In genomic region chr20:31718952-31719643, GRCh38 we compare ENCODE assay signal across 8 cellular contexts. TPM values are rescaled to one million over a fixed set of nuclear protein-coding genes. Genes with fewer than 3 reads are reported as not detected.
DNase-seq lines count a peak whose midpoint lies in the region; ATAC-seq and TF ChIP-seq lines count a peak whose summit lies in the region.

No MANE protein-coding gene starts in this region.

- no peak for TF ChIP-seq POLR2A in right lobe of liver (IDR thresholded peaks at IDR 0.05)

- DNase-seq in cardiac septum (ENCODE audit: low spot score) (peak; percentile 63), left ventricle myocardium superior (no peak), adipocyte (ENCODE audit: low read depth) (no peak), right lobe of liver (no peak), upper lobe of right lung (no peak), amniotic stem cell (lab: John Stamatoyannopoulos, UW) (no peak), OCI-M2 (lab: John Stamatoyannopoulos, UW; ENCODE audit: unreplicated experiment) (no peak)

- H3K4me1 ChIP-seq in adipocyte (ENCODE audit: control insufficient read depth, insufficient read depth, low read length) (peaks cover 65% of the 10 kb centered on the region), right lobe of liver (peaks cover 0 to 44% (median 19%) of the 10 kb centered on the region in 4 donors), upper lobe of right lung (peaks cover 63% of the 10 kb centered on the region)

- H3K27me3 ChIP-seq in adipocyte (replicated peaks; ENCODE audit: control insufficient read depth, insufficient read depth, low read length) (no peaks in the 10 kb centered on the region), right lobe of liver (no peaks in the 10 kb centered on the region), upper lobe of right lung (no peaks in the 10 kb centered on the region)

- WGBS in right lobe of liver (ENCODE audit: insufficient coverage, low coverage, low lambda C conversion rate, missing lambda C conversion rate): 51% methylated on average over 3 of the region's 6 CpGs

- no peak for TF ChIP-seq CTCF in right lobe of liver (IDR thresholded peaks at IDR 0.05)
- TF ChIP-seq CTCF in upper lobe of right lung (IDR thresholded peaks at IDR 0.05): no peak

- peak overlapping the region in 2 of 3 donors; percentile 97 to 98 for H3K27ac ChIP-seq in right lobe of liver
- peak overlapping the region; percentile 99 for H3K27ac ChIP-seq in upper lobe of right lung

- intact Hi-C loops in cardiac septum (cut with DNase I) (no loop called here), left ventricle myocardium superior (cut with micrococcal nuclease) (loop anchor here (5.0 kb wide), 1 partner anchor 42 kb away; no protein-coding TSS in a partner anchor), right lobe of liver (cut with DNase I) (no loop called here), upper lobe of right lung (cut with DNase I) (no loop called here)

- H3K36me3 ChIP-seq in adipocyte (ENCODE audit: control insufficient read depth, insufficient read depth, low read length, severe bottlenecking): peaks cover 46% of the 10 kb centered on the region
- no peaks in the 10 kb centered on the region for H3K36me3 ChIP-seq in right lobe of liver
- peaks cover 46% of the 10 kb centered on the region for H3K36me3 ChIP-seq in upper lobe of right lung

- peak overlapping the region; percentile 98 for H3K9ac ChIP-seq in adipocyte (ENCODE audit: low read length)

- H3K9me3 ChIP-seq in adipocyte (ENCODE audit: control insufficient read depth, low read length): no peaks in the 10 kb centered on the region
- H3K9me3 ChIP-seq in right lobe of liver: no peaks in the 10 kb centered on the region
- no peaks in the 10 kb centered on the region for H3K9me3 ChIP-seq in upper lobe of right lung

- ATAC-seq in left ventricle myocardium superior: no peak
- no peak for ATAC-seq in right lobe of liver
- ATAC-seq in upper lobe of right lung: peak; percentile 2
- no peak for ATAC-seq in GM18870 (IDR thresholded peaks at IDR 0.05; ENCODE audit: unreplicated experiment)

- peak overlapping the region; percentile 83 for H3K4me3 ChIP-seq in adipocyte (ENCODE audit: low read length)
- H3K4me3 ChIP-seq in right lobe of liver: peak overlapping the region; percentile 90 to 97 (median 95)
- H3K4me3 ChIP-seq in upper lobe of right lung: peak overlapping the region; percentile 84

RNA-seq across cellular contexts. Expression of gene BCL2L1, which starts 3.6 kb away (rescaled TPM):
- total RNA-seq in cardiac septum (42.5 TPM), left ventricle myocardium superior (54.8 TPM), right lobe of liver (10 to 100 TPM; 30.5 to 96.1 (median 63.4) TPM), upper lobe of right lung (174 TPM)

RNA-seq across cellular contexts. Expression of gene TPX2, which starts 20.0 kb away (rescaled TPM):
- total RNA-seq in cardiac septum (0.78 TPM), left ventricle myocardium superior (0.72 TPM), right lobe of liver (1 to 10 TPM in 5 of 6 experiments, under 1 TPM in 1; 0.56 to 8.3 (median 2.8) TPM), upper lobe of right lung (1.6 TPM)
